21 cellular contexts compared by ENCODE assay signal in the genomic region with DNA sequence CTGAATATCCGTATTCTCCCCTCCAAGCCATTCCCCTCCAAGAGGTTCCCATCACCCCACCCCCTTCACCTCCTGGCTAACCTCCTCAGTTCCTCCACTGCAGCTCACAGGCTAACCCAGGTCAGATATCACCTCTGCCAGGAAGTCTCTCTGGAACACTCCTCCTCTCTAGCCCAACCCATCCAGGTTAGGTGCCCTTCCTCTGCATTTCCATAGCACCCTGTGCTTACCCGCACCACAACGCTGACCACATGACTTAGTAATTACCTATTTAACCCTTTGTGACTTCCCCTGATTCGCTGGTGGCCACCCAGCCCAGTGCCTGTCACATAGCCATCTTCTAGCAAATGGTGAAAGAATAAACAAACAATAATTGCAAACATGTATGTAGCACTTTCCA. TPM values are rescaled to one million over a fixed set of nuclear protein-coding genes. Genes with fewer than 3 reads are reported as not detected.
DNase-seq lines count a peak whose midpoint lies in the region; ATAC-seq, FAIRE-seq and TF ChIP-seq lines count a peak whose summit lies in the region.
"Had no signal": no experiment of that assay in that cellular context is flagged by ENCODE, and none has a peak within 500 bp of the region (broad histone marks: within the 10 kb centered on the region; RNA-seq: fewer than 3 reads in every experiment).

No MANE protein-coding gene starts in this region.

- H2AFZ ChIP-seq in HCT116 (ENCODE audit: low read depth, low read length, poor library complexity, severe bottlenecking): peak overlapping the region; percentile 64

- POLR2A ChIA-PET in HCT116 (lab: Charles Lee): no interaction called here
- POLR2A ChIA-PET in Panc1 (lab: Charles Lee): no interaction called here

- RAD21 ChIA-PET in HCT116 (lab: Charles Lee; ENCODE audit: low non-redundant PET in 1 of 2, low total read pairs in 2 of 2, uncharacterized antibody in 2 of 2, unreplicated experiment in 2 of 2): no interaction called here

- H3K9ac ChIP-seq in HCT116 (ENCODE audit: low read length): no peak overlapping the region
- no peak overlapping the region for H3K9ac ChIP-seq in iPS-20b (ENCODE audit: low read depth, low read length)

- peak overlapping the region; percentile 43 for H3K4me2 ChIP-seq in HCT116 (ENCODE audit: low read length)

- intact Hi-C loops in HCT116 (cut with micrococcal nuclease) (no loop called here), Panc1 (cut with micrococcal nuclease; ENCODE audit: unreplicated experiment) (no loop called here), pancreas (cut with DNase I) (no loop called here)

- H3K79me2 ChIP-seq in HCT116 (ENCODE audit: insufficient read depth, low read length): no peaks in the 10 kb centered on the region

- H3K4me1 ChIP-seq in HCT116 (ENCODE audit: control insufficient read depth in 1 of 2, insufficient read depth in 2 of 2, low read length in 2 of 2) (peaks cover 26 to 59% of the 10 kb centered on the region in 2 experiments), Panc1 (ENCODE audit: control insufficient read depth, insufficient read depth, low read length) (peaks cover 42% of the 10 kb centered on the region), iPS-20b (ENCODE audit: insufficient read depth, low read length) (peaks cover 5% of the 10 kb centered on the region; the same call in 1 of the 2 replicates), pancreas (peaks cover 46 to 56% (median 55%) of the 10 kb centered on the region in 3 donors)

- ATAC-seq in HCT116: peak; percentile 17; the same call in 1 of the 2 replicates
- no peak for ATAC-seq in Panc1
- ATAC-seq in pancreas: peak; percentile 8 to 27 (median 19)

- H3K27me3 ChIP-seq in HCT116 (ENCODE audit: insufficient read depth, low read length) (no peaks in the 10 kb centered on the region), Panc1 (ENCODE audit: control insufficient read depth, insufficient read depth, low read length) (no peaks in the 10 kb centered on the region), iPS-20b (ENCODE audit: insufficient read depth, low read length) (no peaks in the 10 kb centered on the region), pancreas (no peaks in the 10 kb centered on the region)
- H3K27me3 ChIP-seq: MG63 had no signal

- 4 to 10% methylated on average over 4 of the region's 4 CpGs for WGBS in pancreas, 2 donors

- H3K4me3 ChIP-seq in HCT116 (replicated peaks in 1 of 2; ENCODE audit: low read depth in 1 of 2, low read length in 2 of 2): no peak overlapping the region
- no peak overlapping the region for H3K4me3 ChIP-seq in Panc1 (ENCODE audit: low read depth in 2 of 2, low read length in 2 of 2)
- peak overlapping the region; percentile 33; the same call in 1 of the 2 replicates for H3K4me3 ChIP-seq in iPS-20b (ENCODE audit: low read length)
- H3K4me3 ChIP-seq in pancreas: peak overlapping the region in 1 of 4 donors; percentile 18
- H3K4me3 ChIP-seq: MG63, SK-N-MC had no signal

- TF ChIP-seq POLR2A in HCT116 (IDR thresholded peaks at IDR 0.05; ENCODE audit: borderline replicate concordance, extremely low read depth, insufficient read depth, insufficient read length): no peak

- DNase-seq in HCT116 (ENCODE audit: low read depth, low spot score): peak; percentile 7
- no peak for DNase-seq in Panc1 (ENCODE audit: low read depth, low spot score)
- DNase-seq in pancreas: peak in 3 of 6 donors; percentile 40 to 62 (median 46)
- no peak for DNase-seq in NCI-H748 (lab: John Stamatoyannopoulos, UW; ENCODE audit: unreplicated experiment)
- DNase-seq in middle frontal gyrus (ENCODE audit: extremely low spot score, low spot score): no peak
- no peak for DNase-seq in NCI-H2081 treated with DMSO at 0.1 percent for 48 hours (lab: John Stamatoyannopoulos, UW)
- DNase-seq: activated CD4-positive, alpha-beta T cell treated with anti-CD3 and anti-CD28 coated beads for 48 hours; CD4-positive, CD25-positive, alpha-beta regulatory T cell; DMS 273 treated with DMSO at 0.1 percent for 48 hours; glutamatergic neuron; mammary epithelial cell; MG63; NCI-H1436; NCI-H2171; NCI-H526 treated with DMSO at 0.1 percent for 48 hours; stimulated activated CD4-positive, alpha-beta T cell treated with anti-CD3 and anti-CD28 coated beads, Interleukin-12 subunit alpha, Interleukin-12 subunit beta, amount 100 ng/mL, for 4 hours; stimulated activated CD4-positive, alpha-beta T cell treated with anti-CD3 and anti-CD28 coated beads, Interleukin-4, amount 100 ng/mL, for 4 hours; stimulated activated naive CD4-positive, alpha-beta T cell; T-helper 2 cell had no signal

- no peak overlapping the region for H3K27ac ChIP-seq in HCT116 (ENCODE audit: low read depth, low read length)
- peak overlapping the region; percentile 97; the same call in 1 of the 2 replicates for H3K27ac ChIP-seq in Panc1 (ENCODE audit: low read length)
- no peak overlapping the region for H3K27ac ChIP-seq in iPS-20b (ENCODE audit: low read length)
- H3K27ac ChIP-seq in pancreas: peak overlapping the region; percentile 82 to 93 (median 88)
- H3K27ac ChIP-seq: SK-N-MC had no signal

- H3K9me3 ChIP-seq in HCT116 (ENCODE audit: control insufficient read depth in 1 of 2, insufficient read depth in 1 of 2, low read depth in 1 of 2, low read length in 2 of 2) (peaks cover 0 to 5% of the 10 kb centered on the region in 2 experiments; a peak in 1 of 4 replicates), Panc1 (ENCODE audit: control insufficient read depth, insufficient read depth, low read depth, low read length) (peaks cover 8% of the 10 kb centered on the region; the same call in 1 of the 2 replicates), iPS-20b (ENCODE audit: insufficient read depth, low read depth, low read length) (peaks cover 5% of the 10 kb centered on the region; the same call in 1 of the 2 replicates), pancreas (no peaks in the 10 kb centered on the region)

- in situ Hi-C loops in Panc1 (cut with HindIII; ENCODE audit: low pct_unique_long_range_greater_than_20kb, low sequenced_read_pairs): no loop called here

- no peaks in the 10 kb centered on the region for H4K20me1 ChIP-seq in HCT116 (ENCODE audit: insufficient read depth)

- CTCF ChIA-PET in HCT116 (lab: Charles Lee): no interaction called here
- CTCF ChIA-PET in Panc1 (lab: Charles Lee): no interaction called here

- no peak for TF ChIP-seq RAD21 in HCT116 (IDR thresholded peaks at IDR 0.05; ENCODE audit: low read depth)

- no peaks in the 10 kb centered on the region for H3K36me3 ChIP-seq in HCT116 (ENCODE audit: control insufficient read depth in 1 of 2, insufficient read depth in 2 of 2, low read length in 2 of 2)
- H3K36me3 ChIP-seq in Panc1 (ENCODE audit: control insufficient read depth, insufficient read depth, low read length): no peaks in the 10 kb centered on the region
- no peaks in the 10 kb centered on the region for H3K36me3 ChIP-seq in iPS-20b (ENCODE audit: insufficient read depth, low read depth, low read length)
- H3K36me3 ChIP-seq in pancreas: no peaks in the 10 kb centered on the region
- H3K36me3 ChIP-seq: MG63 had no signal

- no peak for FAIRE-seq in pancreas (lab: Jason Lieb, UNC)

- TF ChIP-seq CTCF in HCT116 (IDR thresholded peaks at IDR 0.05 in 2 of 3, conservative IDR thresholded peaks at IDR 0.05 in 1 of 3; ENCODE audit: borderline replicate concordance in 1 of 3, insufficient read depth in 1 of 3, low read depth in 2 of 3, low read length in 2 of 3): no peak
- TF ChIP-seq CTCF in Panc1 (IDR thresholded peaks at IDR 0.05): no peak
- TF ChIP-seq CTCF in pancreas (IDR thresholded peaks at IDR 0.05): no peak

- no TSS peak for BruUV-seq in HCT116 (replicated peaks; lab: Mats Ljungman, UMichigan)
- no TSS peak for BruUV-seq in Panc1 (replicated peaks; lab: Mats Ljungman, UMichigan)

- H3K9me2 ChIP-seq in HCT116 (ENCODE audit: insufficient read depth): no peaks in the 10 kb centered on the region

TF ChIP-seq in HCT116, 20 proteins besides CTCF, POLR2A, EP300 and RAD21:
- TF ChIP-seq POLR2AphosphoS5 (IDR thresholded peaks at IDR 0.05; ENCODE audit: low read depth, low read length) (no peak), JUND (IDR thresholded peaks at IDR 0.05) (no peak)
- TF ChIP-seq, protein P1, sequence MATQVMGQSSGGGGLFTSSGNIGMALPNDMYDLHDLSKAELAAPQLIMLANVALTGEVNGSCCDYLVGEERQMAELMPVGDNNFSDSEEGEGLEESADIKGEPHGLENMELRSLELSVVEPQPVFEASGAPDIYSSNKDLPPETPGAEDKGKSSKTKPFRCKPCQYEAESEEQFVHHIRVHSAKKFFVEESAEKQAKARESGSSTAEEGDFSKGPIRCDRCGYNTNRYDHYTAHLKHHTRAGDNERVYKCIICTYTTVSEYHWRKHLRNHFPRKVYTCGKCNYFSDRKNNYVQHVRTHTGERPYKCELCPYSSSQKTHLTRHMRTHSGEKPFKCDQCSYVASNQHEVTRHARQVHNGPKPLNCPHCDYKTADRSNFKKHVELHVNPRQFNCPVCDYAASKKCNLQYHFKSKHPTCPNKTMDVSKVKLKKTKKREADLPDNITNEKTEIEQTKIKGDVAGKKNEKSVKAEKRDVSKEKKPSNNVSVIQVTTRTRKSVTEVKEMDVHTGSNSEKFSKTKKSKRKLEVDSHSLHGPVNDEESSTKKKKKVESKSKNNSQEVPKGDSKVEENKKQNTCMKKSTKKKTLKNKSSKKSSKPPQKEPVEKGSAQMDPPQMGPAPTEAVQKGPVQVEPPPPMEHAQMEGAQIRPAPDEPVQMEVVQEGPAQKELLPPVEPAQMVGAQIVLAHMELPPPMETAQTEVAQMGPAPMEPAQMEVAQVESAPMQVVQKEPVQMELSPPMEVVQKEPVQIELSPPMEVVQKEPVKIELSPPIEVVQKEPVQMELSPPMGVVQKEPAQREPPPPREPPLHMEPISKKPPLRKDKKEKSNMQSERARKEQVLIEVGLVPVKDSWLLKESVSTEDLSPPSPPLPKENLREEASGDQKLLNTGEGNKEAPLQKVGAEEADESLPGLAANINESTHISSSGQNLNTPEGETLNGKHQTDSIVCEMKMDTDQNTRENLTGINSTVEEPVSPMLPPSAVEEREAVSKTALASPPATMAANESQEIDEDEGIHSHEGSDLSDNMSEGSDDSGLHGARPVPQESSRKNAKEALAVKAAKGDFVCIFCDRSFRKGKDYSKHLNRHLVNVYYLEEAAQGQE (IDR thresholded peaks at IDR 0.05; ENCODE audit: low read depth): no peak

RNA-seq across cellular contexts. Expression of a gene that starts 49.5 kb away (rescaled TPM):
- 15.6 TPM for total RNA-seq in HCT116 (2021; ENCODE audit: unreplicated experiment)
- polyA plus RNA-seq in HCT116 (2012): 11.7 and 15.6 TPM in 2 replicates
- 59.4 TPM for total RNA-seq in Panc1 (2021; ENCODE audit: unreplicated experiment)
- polyA plus RNA-seq in Panc1 (2012; ENCODE audit: insufficient read length): 53.4 TPM
- 10 to 100 TPM; 23.0 to 38.4 (median 26.4) TPM for total RNA-seq in pancreas
- polyA plus RNA-seq in pancreas: 10 to 100 TPM; 13.9 to 14.0 TPM

Comparison
In these comparisons a context has a peak if more than half of its experiments do, and no peak if none do; other contexts are left out.
1. H3K27ac ChIP-seq: peak in Panc1 (single experiment) and pancreas (4 of 4); none in HCT116 (single experiment) and iPS-20b (single experiment).